29 cellular contexts compared by ENCODE assay signal in genomic region chr20:24547967-24548366, GRCh38.
"Had no signal": no experiment of that assay in that cellular context is flagged by ENCODE, and none has a peak within 500 bp of the region (broad histone marks: within the 10 kb centered on the region; RNA-seq: fewer than 3 reads in every experiment).

No MANE protein-coding gene starts in this region.

- H3K36me3 ChIP-seq: ovary, spleen, suprapubic skin, thoracic aorta, thyroid gland, tibial nerve, upper lobe of right lung, uterus had no signal

- H2AFZ ChIP-seq: neural progenitor cell, parathyroid adenoma had no signal

- H3K9ac ChIP-seq: neural progenitor cell, parathyroid adenoma had no signal

- H3K4me2 ChIP-seq: neural progenitor cell, smooth muscle cell had no signal

- H3K4me1 ChIP-seq: neural progenitor cell, parathyroid adenoma, psoas muscle, spleen, suprapubic skin, thyroid gland, tibial nerve, upper lobe of right lung, uterus had no signal

- DNase-seq: naive thymus-derived CD4-positive, alpha-beta T cell; natural killer cell; occipital lobe; ovary; posterior cingulate gyrus; psoas muscle; right cardiac atrium; spleen; stimulated activated CD4-positive, alpha-beta T cell treated with anti-CD3 and anti-CD28 coated beads, Interleukin-12 subunit alpha, Interleukin-12 subunit beta, amount 100 ng/mL, for 4 hours; stimulated activated CD4-positive, alpha-beta T cell treated with anti-CD3 and anti-CD28 coated beads, Interleukin-1b, Interleukin-23, amount 100 ng/mL, for 48 hours; stimulated activated CD4-positive, alpha-beta T cell treated with anti-CD3 and anti-CD28 coated beads, Interleukin-4, amount 100 ng/mL, for 1 hour; stimulated activated CD4-positive, alpha-beta T cell treated with anti-CD3 and anti-CD28 coated beads, Interleukin-4, amount 100 ng/mL, for 4 hours; stimulated activated CD8-positive, alpha-beta memory T cell treated with anti-CD3 and anti-CD28 coated beads, Interleukin-4, amount 100 ng/mL, for 48 hours; stimulated activated naive CD4-positive, alpha-beta T cell; stimulated activated naive CD8-positive, alpha-beta T cell treated with anti-CD3 and anti-CD28 coated beads, Interleukin-15, amount 100 ng/mL, for 72 hours; stimulated activated naive CD8-positive, alpha-beta T cell treated with anti-CD3 and anti-CD28 coated beads, Interleukin-15, Interleukin-2, amounts not matched to agents 100 U/mL and 50 U/mL, for 24 hours; substantia nigra; thyroid gland; upper lobe of right lung; uterus had no signal

- ATAC-seq: naive thymus-derived CD4-positive, alpha-beta T cell; natural killer cell; psoas muscle; right cardiac atrium; sciatic nerve; stimulated activated memory B cell treated with anti-CD40 and anti-IgM and Interleukin-4, amounts not matched to agents 10 μg/mL and 1 μg/mL and 100 μg/mL, for 72 hours; stimulated activated naive CD8-positive, alpha-beta T cell treated with anti-CD3 and anti-CD28 coated beads, Interleukin-15, amount 100 ng/mL, for 72 hours; stimulated activated naive CD8-positive, alpha-beta T cell treated with anti-CD3 and anti-CD28 coated beads, Interleukin-15, Interleukin-2, amounts not matched to agents 100 U/mL and 50 U/mL, for 24 hours; upper lobe of right lung had no signal

- H3K9me3 ChIP-seq: ovary, suprapubic skin, thoracic aorta, thyroid gland, upper lobe of right lung, uterus had no signal

- H3K27ac ChIP-seq: neural progenitor cell, ovary, parathyroid adenoma, psoas muscle, skin epidermis, spleen, suprapubic skin, thoracic aorta, thyroid gland, tibial nerve, upper lobe of right lung, uterus had no signal

- H3K79me2 ChIP-seq: parathyroid adenoma had no signal

- H3K4me3 ChIP-seq: neural progenitor cell, ovary, psoas muscle, skin epidermis, smooth muscle cell, spleen, suprapubic skin, thoracic aorta, thyroid gland, tibial nerve, upper lobe of right lung, uterus had no signal

- H3K27me3 ChIP-seq: neural progenitor cell, ovary, spleen, suprapubic skin, thyroid gland, tibial nerve, upper lobe of right lung, uterus had no signal
